2 cellular contexts compared by ENCODE assay signal in genomic region chr3:52053307-52054304, GRCh38.
TF ChIP-seq lines count a peak whose summit lies in the region.

No MANE protein-coding gene starts in this region.

TF ChIP-seq in H1, 55 proteins besides CTCF, POLR2A, EP300 and RAD21:
- TF ChIP-seq USF2 (IDR thresholded peaks at IDR 0.05; ENCODE audit: low read length) (no peak), POU5F1 (IDR thresholded peaks at IDR 0.05; ENCODE audit: low read depth, low read length) (no peak), RXRA (IDR thresholded peaks at IDR 0.05; ENCODE audit: insufficient read depth, low read depth, low read length) (no peak), SRF (IDR thresholded peaks at IDR 0.05; ENCODE audit: low read depth, low read length) (no peak), CREB1 (IDR thresholded peaks at IDR 0.05) (0 out of 2 replicates have a peak, but pooled peaks have one; percentile 32), YY1 (IDR thresholded peaks at IDR 0.05; ENCODE audit: low read depth, low read length) (no peak), EZH2 (IDR thresholded peaks at IDR 0.05; ENCODE audit: low read depth, low read length, severe bottlenecking) (no peak), CHD2 (IDR thresholded peaks at IDR 0.05; ENCODE audit: low read length) (no peak), SUZ12 (IDR thresholded peaks at IDR 0.05; ENCODE audit: low read length) (no peak)

TF ChIP-seq in neural cell, 6 proteins besides CTCF, POLR2A, EP300 and RAD21 (continued from another document):
- TF ChIP-seq TAF1 (IDR thresholded peaks at IDR 0.05; ENCODE audit: low read depth) (no peak), SMC3 (conservative IDR thresholded peaks at IDR 0.05; ENCODE audit: poor library complexity) (no peak), REST (IDR thresholded peaks at IDR 0.05; ENCODE audit: borderline replicate concordance) (no peak), EZH2 (IDR thresholded peaks at IDR 0.05; ENCODE audit: borderline replicate concordance, insufficient read depth, low read length, poor library complexity, severe bottlenecking) (no peak), POLR2AphosphoS5 (IDR thresholded peaks at IDR 0.05) (no peak)
TF ChIP-seq in neural cell: peak in this region for 0.
